Comparison of ENCODE assay signal across 24 cellular contexts in the genomic region with DNA sequence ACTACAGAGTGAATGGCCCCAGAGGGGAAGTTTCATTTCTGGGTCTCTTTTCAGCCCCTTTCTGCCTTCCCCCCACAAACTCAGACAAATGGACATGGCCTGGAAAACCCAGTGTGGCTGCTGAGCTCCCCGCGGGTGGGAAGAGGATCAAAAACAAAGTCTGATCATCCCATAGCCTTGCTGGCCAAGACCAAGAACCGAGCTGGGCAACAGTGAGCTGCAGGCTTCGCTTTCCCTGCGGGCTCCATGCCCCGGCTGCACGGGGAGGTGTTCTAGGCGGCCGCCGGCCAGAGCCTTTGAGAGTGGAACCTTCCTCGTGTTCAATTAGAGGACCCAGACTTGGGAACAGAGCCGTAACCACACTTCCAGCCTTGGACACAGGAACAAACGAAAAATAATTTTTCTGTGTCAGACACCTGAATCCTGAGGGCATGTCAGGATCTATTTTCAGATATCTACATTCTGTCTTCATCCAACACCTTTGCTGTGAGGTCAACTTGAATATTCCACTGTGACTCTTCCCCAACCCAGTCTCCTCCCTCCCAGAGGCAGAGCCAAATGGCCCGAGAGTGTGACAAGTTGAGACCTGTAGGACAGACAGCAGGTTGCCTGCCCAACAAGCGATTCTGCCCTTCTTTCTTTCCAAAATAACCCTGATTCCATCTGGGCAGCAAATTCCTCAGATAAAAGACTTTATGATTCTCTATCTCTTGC. TPM values are rescaled to one million over a fixed set of nuclear protein-coding genes. Genes with fewer than 3 reads are reported as not detected.
DNase-seq lines count a peak whose midpoint lies in the region; ATAC-seq and TF ChIP-seq lines count a peak whose summit lies in the region.
"Had no signal": no experiment of that assay in that cellular context is flagged by ENCODE, and none has a peak within 500 bp of the region (broad histone marks: within the 10 kb centered on the region; RNA-seq: fewer than 3 reads in every experiment).

No MANE protein-coding gene starts in this region.

- TF ChIP-seq CTCF in RWPE1 (conservative IDR thresholded peaks at IDR 0.05; ENCODE audit: low read depth) (no peak), chondrocyte (IDR thresholded peaks at IDR 0.05) (no peak)

- peaks cover 28% of the 10 kb centered on the region for H3K27me3 Mint-ChIP-seq in chondrocyte (ENCODE audit: low read depth)

- DNase-seq in NCI-H1694 treated with DMSO at 0.1 percent for 48 hours (lab: John Stamatoyannopoulos, UW) (peak; percentile 9), NCI-H1694 (lab: John Stamatoyannopoulos, UW) (no peak), RWPE1 (ENCODE audit: low spot score) (peak; percentile 32), chondrocyte (ENCODE audit: low spot score) (peak; percentile 75), pons (ENCODE audit: low spot score) (peak; percentile 8), GM03348 (ENCODE audit: low spot score) (no peak), T1000 (lab: John Stamatoyannopoulos, UW) (no peak)
- DNase-seq: activated CD4-positive, alpha-beta T cell treated with anti-CD3 and anti-CD28 coated beads for 48 hours; CD4-positive, alpha-beta T cell; GDM1; glutamatergic neuron; NCI-H1105 treated with DMSO at 0.1 percent for 48 hours; NCI-H2081 treated with DMSO at 0.1 percent for 48 hours; NCI-H524 treated with DMSO at 0.1 percent for 48 hours; stimulated activated CD4-positive, alpha-beta T cell treated with anti-CD3 and anti-CD28 coated beads, Interleukin-1b, Interleukin-23, amount 100 ng/mL, for 48 hours; T-helper 1 cell had no signal

- no peak for ATAC-seq in GM18511 (IDR thresholded peaks at IDR 0.05; ENCODE audit: unreplicated experiment)

- CTCF ChIA-PET in RWPE1 (lab: Yijun Ruan, JAX) = no interaction called here

- no peak overlapping the region for H3K27ac Mint-ChIP-seq in chondrocyte (ENCODE audit: unreplicated experiment)
- H3K27ac Mint-ChIP-seq: activated naive CD4-positive, alpha-beta T cell treated with anti-CD3 and anti-CD28 coated beads, Interleukin-2, amount 50 U/mL, for 24 hours; CD4-positive, alpha-beta T cell had no signal

- H3K4me1 Mint-ChIP-seq in chondrocyte (ENCODE audit: low read depth) = peaks cover 7% of the 10 kb centered on the region

- H3K4me3 Mint-ChIP-seq in chondrocyte (ENCODE audit: unreplicated experiment) = no peak overlapping the region
- H3K4me3 Mint-ChIP-seq: activated naive CD4-positive, alpha-beta T cell treated with anti-CD3 and anti-CD28 coated beads, Interleukin-2, amount 50 U/mL, for 24 hours; CD4-positive, alpha-beta T cell had no signal

- H3K9me3 Mint-ChIP-seq in chondrocyte (ENCODE audit: low read depth) = no peaks in the 10 kb centered on the region
- H3K9me3 Mint-ChIP-seq: activated naive CD4-positive, alpha-beta T cell treated with anti-CD3 and anti-CD28 coated beads, Interleukin-2, amount 50 U/mL, for 24 hours; CD4-positive, alpha-beta T cell had no signal

- peak overlapping the region; percentile 25; the same call in 1 of the 2 replicates for H3K27ac ChIP-seq in RWPE1
- H3K27ac ChIP-seq: 22Rv1, cardiac muscle cell, SJSA1, skin epidermis had no signal

- POLR2A ChIA-PET in RWPE1 (lab: Yijun Ruan, JAX; ENCODE audit: low non-redundant PET) = no interaction called here

- H3K36me3 Mint-ChIP-seq in chondrocyte (ENCODE audit: low read depth) = no peaks in the 10 kb centered on the region
- H3K36me3 Mint-ChIP-seq: activated naive CD4-positive, alpha-beta T cell treated with anti-CD3 and anti-CD28 coated beads, Interleukin-2, amount 50 U/mL, for 24 hours had no signal

RNA-seq across cellular contexts. Expression of a gene that starts 26.0 kb away (rescaled TPM):
- not detected in 3 replicates for total RNA-seq in chondrocyte
- total RNA-seq: dermis microvascular lymphatic vessel endothelial cell, lung microvascular endothelial cell had no signal

RNA-seq across cellular contexts. Expression of a gene that starts 42.2 kb away (rescaled TPM):
- total RNA-seq in chondrocyte = 47.3 to 61.7 TPM (median 50.3 TPM) in 3 replicates

RNA-seq across cellular contexts. Expression of a gene that starts 56.1 kb away (rescaled TPM):
- total RNA-seq in chondrocyte = not detected in 3 replicates
- total RNA-seq: dermis microvascular lymphatic vessel endothelial cell, lung microvascular endothelial cell, SJSA1 had no signal

Comparison
In these comparisons a context has a peak if more than half of its experiments do, and no peak if none do; other contexts are left out.
1. DNase-seq: peak in NCI-H1694 treated with DMSO at 0.1 percent for 48 hours (single experiment), RWPE1 (single experiment), chondrocyte (single experiment) and pons (single experiment); none in NCI-H1694 (single experiment), GM03348 (single experiment) and T1000 (single experiment).